Comparison of ENCODE assay signal across 1 cellular context in the genomic region with DNA sequence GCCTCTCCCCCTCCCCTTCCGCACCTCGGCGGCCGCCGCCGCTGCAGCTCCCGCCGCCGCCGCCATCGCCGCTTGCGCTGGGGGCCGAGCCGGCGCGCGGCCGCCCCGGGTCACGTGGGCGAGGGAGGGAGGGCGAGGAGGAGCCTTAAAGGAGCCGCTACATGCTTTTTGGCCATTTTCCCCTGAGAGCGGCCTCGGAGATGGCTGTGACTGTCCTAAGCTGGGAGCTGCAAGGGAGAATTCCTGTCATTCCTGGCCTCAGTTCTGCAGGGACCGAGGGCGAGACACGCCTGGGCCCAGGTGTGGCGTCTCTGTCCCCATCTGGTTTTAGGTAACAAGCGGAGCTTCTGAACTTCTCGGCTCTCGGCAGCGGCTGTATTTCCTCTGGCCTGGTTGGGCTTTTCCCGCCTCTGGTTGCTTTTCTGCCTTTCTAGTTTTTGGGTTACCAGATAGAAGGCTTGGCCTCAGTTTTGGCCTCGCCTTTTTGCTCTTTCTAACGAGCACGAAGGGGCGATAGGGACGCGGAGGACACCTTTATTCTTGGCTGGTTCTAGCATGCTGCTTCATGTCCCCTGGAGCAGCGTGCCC.
TF ChIP-seq lines count a peak whose summit lies in the region.

A gene (minus strand): TSS at position 87 of the 588 bp plus-strand sequence. CDS start 21 bp downstream, at position 66.

TF ChIP-seq in GM12878, 131 proteins besides CTCF, POLR2A, EP300 and RAD21 (continued from another document):
- TF ChIP-seq, protein P1, sequence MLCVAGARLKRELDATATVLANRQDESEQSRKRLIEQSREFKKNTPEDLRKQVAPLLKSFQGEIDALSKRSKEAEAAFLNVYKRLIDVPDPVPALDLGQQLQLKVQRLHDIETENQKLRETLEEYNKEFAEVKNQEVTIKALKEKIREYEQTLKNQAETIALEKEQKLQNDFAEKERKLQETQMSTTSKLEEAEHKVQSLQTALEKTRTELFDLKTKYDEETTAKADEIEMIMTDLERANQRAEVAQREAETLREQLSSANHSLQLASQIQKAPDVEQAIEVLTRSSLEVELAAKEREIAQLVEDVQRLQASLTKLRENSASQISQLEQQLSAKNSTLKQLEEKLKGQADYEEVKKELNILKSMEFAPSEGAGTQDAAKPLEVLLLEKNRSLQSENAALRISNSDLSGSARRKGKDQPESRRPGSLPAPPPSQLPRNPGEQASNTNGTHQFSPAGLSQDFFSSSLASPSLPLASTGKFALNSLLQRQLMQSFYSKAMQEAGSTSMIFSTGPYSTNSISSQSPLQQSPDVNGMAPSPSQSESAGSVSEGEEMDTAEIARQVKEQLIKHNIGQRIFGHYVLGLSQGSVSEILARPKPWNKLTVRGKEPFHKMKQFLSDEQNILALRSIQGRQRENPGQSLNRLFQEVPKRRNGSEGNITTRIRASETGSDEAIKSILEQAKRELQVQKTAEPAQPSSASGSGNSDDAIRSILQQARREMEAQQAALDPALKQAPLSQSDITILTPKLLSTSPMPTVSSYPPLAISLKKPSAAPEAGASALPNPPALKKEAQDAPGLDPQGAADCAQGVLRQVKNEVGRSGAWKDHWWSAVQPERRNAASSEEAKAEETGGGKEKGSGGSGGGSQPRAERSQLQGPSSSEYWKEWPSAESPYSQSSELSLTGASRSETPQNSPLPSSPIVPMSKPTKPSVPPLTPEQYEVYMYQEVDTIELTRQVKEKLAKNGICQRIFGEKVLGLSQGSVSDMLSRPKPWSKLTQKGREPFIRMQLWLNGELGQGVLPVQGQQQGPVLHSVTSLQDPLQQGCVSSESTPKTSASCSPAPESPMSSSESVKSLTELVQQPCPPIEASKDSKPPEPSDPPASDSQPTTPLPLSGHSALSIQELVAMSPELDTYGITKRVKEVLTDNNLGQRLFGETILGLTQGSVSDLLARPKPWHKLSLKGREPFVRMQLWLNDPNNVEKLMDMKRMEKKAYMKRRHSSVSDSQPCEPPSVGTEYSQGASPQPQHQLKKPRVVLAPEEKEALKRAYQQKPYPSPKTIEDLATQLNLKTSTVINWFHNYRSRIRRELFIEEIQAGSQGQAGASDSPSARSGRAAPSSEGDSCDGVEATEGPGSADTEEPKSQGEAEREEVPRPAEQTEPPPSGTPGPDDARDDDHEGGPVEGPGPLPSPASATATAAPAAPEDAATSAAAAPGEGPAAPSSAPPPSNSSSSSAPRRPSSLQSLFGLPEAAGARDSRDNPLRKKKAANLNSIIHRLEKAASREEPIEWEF (IDR thresholded peaks at IDR 0.05; ENCODE audit: insufficient replicate concordance, low read depth, low read length) = no peak
- 0 out of 3 replicates have a peak, but pooled peaks have one; percentile 7 for TF ChIP-seq POU2F2 (IDR thresholded peaks at IDR 0.05; ENCODE audit: borderline replicate concordance, low read depth, low read length)
- TF ChIP-seq JUNB (IDR thresholded peaks at IDR 0.05) = no peak
- TF ChIP-seq TARDBP (IDR thresholded peaks at IDR 0.05; ENCODE audit: borderline replicate concordance) = no peak
- TF ChIP-seq, protein P2, sequence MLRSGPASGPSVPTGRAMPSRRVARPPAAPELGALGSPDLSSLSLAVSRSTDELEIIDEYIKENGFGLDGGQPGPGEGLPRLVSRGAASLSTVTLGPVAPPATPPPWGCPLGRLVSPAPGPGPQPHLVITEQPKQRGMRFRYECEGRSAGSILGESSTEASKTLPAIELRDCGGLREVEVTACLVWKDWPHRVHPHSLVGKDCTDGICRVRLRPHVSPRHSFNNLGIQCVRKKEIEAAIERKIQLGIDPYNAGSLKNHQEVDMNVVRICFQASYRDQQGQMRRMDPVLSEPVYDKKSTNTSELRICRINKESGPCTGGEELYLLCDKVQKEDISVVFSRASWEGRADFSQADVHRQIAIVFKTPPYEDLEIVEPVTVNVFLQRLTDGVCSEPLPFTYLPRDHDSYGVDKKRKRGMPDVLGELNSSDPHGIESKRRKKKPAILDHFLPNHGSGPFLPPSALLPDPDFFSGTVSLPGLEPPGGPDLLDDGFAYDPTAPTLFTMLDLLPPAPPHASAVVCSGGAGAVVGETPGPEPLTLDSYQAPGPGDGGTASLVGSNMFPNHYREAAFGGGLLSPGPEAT (IDR thresholded peaks at IDR 0.05; ENCODE audit: low read depth) = peak; percentile 62
- no peak for TF ChIP-seq CHD1 (IDR thresholded peaks at IDR 0.05; ENCODE audit: low read depth, low read length)
- TF ChIP-seq IKZF1 (conservative IDR thresholded peaks at IDR 0.05) = peak; percentile 63
- TF ChIP-seq, protein P3, sequence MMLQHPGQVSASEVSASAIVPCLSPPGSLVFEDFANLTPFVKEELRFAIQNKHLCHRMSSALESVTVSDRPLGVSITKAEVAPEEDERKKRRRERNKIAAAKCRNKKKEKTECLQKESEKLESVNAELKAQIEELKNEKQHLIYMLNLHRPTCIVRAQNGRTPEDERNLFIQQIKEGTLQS (IDR thresholded peaks at IDR 0.05; ENCODE audit: borderline replicate concordance, extremely low read depth, low read depth, low read length) = peak; percentile 82; the same call in 1 of the 2 replicates
- no peak for TF ChIP-seq RFX5 (IDR thresholded peaks at IDR 0.05; ENCODE audit: low read depth, low read length)
- no peak for TF ChIP-seq TCF7 (IDR thresholded peaks at IDR 0.05; ENCODE audit: borderline replicate concordance)
